In the genomic region with DNA sequence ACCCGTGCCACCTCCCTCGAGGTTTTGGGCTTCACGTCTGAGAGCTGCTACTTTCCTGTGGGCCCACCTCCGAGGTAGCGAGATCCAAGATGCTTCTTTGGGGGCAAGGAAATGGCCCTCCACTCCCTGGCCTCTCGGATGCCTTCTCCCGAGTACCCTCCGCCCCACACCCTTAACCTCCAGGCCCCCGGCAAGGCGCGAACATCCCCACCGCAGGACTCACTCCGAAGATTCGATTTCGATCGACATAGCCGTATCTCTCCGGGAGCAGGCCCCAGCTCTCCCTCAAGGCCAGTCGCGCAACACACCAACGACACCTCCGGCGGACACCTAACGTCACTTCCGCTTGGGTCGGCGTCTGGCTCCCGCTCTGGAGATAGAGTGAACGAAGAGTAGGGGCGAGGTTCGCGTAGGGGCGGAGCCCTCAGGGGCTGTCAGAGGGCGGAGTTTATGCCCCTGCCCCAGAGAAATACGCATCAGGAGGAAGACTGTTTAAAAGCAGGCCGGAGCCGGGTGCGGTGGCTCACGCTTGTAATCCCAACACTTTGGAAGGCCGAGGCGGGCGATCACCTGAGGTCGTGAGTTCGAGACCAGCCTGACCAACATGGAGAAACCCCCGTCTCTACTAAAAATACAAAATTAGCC, we compare ENCODE assay signal across 8 cellular contexts. TPM values are rescaled to one million over a fixed set of nuclear protein-coding genes. Genes with fewer than 3 reads are reported as not detected.
DNase-seq lines count a peak whose midpoint lies in the region; ATAC-seq and TF ChIP-seq lines count a peak whose summit lies in the region.

Gene SMU1 (minus strand): TSS at position 315 of the 645 bp plus-strand sequence. CDS start 66 bp downstream, at position 249.

- no peaks in the 10 kb centered on the region for H3K4me1 ChIP-seq in IMR-90 (ENCODE audit: control insufficient read depth, insufficient read depth, low read length)

- WGBS in IMR-90 (ENCODE audit: extremely low coverage in 2 of 2, insufficient read length in 1 of 2), 2 experiments = 0% methylated on average over 6 of the region's 45 CpGs; no CpG with 5 or more reads in 1 of the 2 experiments

- peak; percentile 99 for ATAC-seq in GM21528 (IDR thresholded peaks at IDR 0.05; ENCODE audit: low FRiP score, unreplicated experiment)
- ATAC-seq in IMR-90 (ENCODE audit: low read depth) = peak; percentile 98

- POLR2A ChIA-PET in IMR-90 (lab: Charles Lee; ENCODE audit: unreplicated experiment) = interaction anchor here (1.0 kb wide), 1 partner anchor 91 kb away, joined by 3 read pairs; the partner anchor contains the start of gene B4GALT1

- peak within 1 kb of the TSS; percentile 50 for H2AK5ac ChIP-seq in IMR-90 (ENCODE audit: low read depth, low read length)

- H3K27ac ChIP-seq in IMR-90 (ENCODE audit: insufficient read depth, low read length) = peak within 1 kb of the TSS; percentile 93

- no peaks in the 10 kb centered on the region; the same call in 1 of the 2 replicates for H3K9me1 ChIP-seq in IMR-90 (ENCODE audit: insufficient read depth, low read length)

- peak within 1 kb of the TSS; percentile 78; the same call in 1 of the 2 replicates for H3K23ac ChIP-seq in IMR-90 (ENCODE audit: low read depth, low read length)

- DNase-seq in DMS 273 (lab: John Stamatoyannopoulos, UW; ENCODE audit: unreplicated experiment) (peak; percentile 99), IMR-90 (peak; percentile 96), OCI-M1 (lab: John Stamatoyannopoulos, UW) (peak; percentile 99), activated T-cell treated with anti-CD3 and anti-CD28 coated beads for 24 hours (ENCODE audit: low read depth) (peak; percentile 94), epidermal melanocyte (ENCODE audit: insufficient read length, low spot score) (peak; percentile 92), middle frontal gyrus (ENCODE audit: extremely low spot score, low spot score) (peak; percentile 96)
- peak; percentile 86 to 91 for DNase-seq in stimulated activated CD8-positive, alpha-beta memory T cell treated with anti-CD3 and anti-CD28 coated beads, Interleukin-2, amount 100 ng/mL, for 48 hours (ENCODE audit: low read depth in 2 of 2)

- TF ChIP-seq POLR2A in IMR-90 (IDR thresholded peaks at IDR 0.05; ENCODE audit: low read depth, low read length) = peak; percentile 93

- intact Hi-C loops in IMR-90 (cut with micrococcal nuclease) = loop anchor here (2.0 to 5.0 kb wide), 2 partner anchors 34 to 56 kb away; no protein-coding TSS in a partner anchor

- peak within 1 kb of the TSS; percentile 95 for H2AFZ ChIP-seq in IMR-90 (replicated peaks; ENCODE audit: low read length, poor library complexity)

- peak within 1 kb of the TSS; percentile 90 for H4K5ac ChIP-seq in IMR-90 (ENCODE audit: low read depth, low read length)

- H3K4ac ChIP-seq in IMR-90 (ENCODE audit: low read depth, low read length) = peak within 1 kb of the TSS; percentile 90

- H3K4me3 ChIP-seq in IMR-90 (ENCODE audit: insufficient read depth, low read depth, low read length) = peak within 1 kb of the TSS; percentile 90

- no peaks in the 10 kb centered on the region for H3K27me3 ChIP-seq in IMR-90 (ENCODE audit: control insufficient read depth, insufficient read depth, low read length)

- dilution Hi-C loops in IMR-90 (cut with HindIII; ENCODE audit: low sequenced_read_pairs, unreplicated experiment) = no loop called here

- peak within 1 kb of the TSS; percentile 95 for H3K9ac ChIP-seq in IMR-90 (ENCODE audit: low read depth, low read length)

- in situ Hi-C loops in IMR-90 (cut with MboI; ENCODE audit: low sequenced_read_pairs) = no loop called here

- H2BK5ac ChIP-seq in IMR-90 (ENCODE audit: low read depth, low read length, poor library complexity, severe bottlenecking) = peak within 1 kb of the TSS; percentile 69

- peak within 1 kb of the TSS; percentile 68 for H4K91ac ChIP-seq in IMR-90 (ENCODE audit: insufficient read depth, low read depth, low read length)

- H4K20me1 ChIP-seq in IMR-90 (ENCODE audit: insufficient read depth, low read length) = no peaks in the 10 kb centered on the region; the same call in 1 of the 2 replicates

- peaks cover 14% of the 10 kb centered on the region for H3K36me3 ChIP-seq in IMR-90 (ENCODE audit: control insufficient read depth, insufficient read depth, low read length)

- peak within 1 kb of the TSS; percentile 39; the same call in 1 of the 2 replicates for H3K18ac ChIP-seq in IMR-90 (ENCODE audit: low read depth, low read length)

- CTCF ChIA-PET in IMR-90 (lab: Yijun Ruan, JAX) = no interaction called here

- no peak within 1 kb of the TSS for H2BK20ac ChIP-seq in IMR-90 (ENCODE audit: low read depth, low read length)

- H3K14ac ChIP-seq in IMR-90 (replicated peaks; ENCODE audit: low read depth, low read length) = peak within 1 kb of the TSS; percentile 90

- TF ChIP-seq RAD21 in IMR-90 (IDR thresholded peaks at IDR 0.05; ENCODE audit: low read length) = no peak

- H2BK15ac ChIP-seq in IMR-90 (ENCODE audit: low read depth, low read length) = no peak within 1 kb of the TSS

- BruUV-seq in IMR-90 (replicated peaks; lab: Mats Ljungman, UMichigan) = no TSS peak

- peak within 1 kb of the TSS; percentile 96 to 97 for H4K8ac ChIP-seq in IMR-90 (ENCODE audit: low read depth in 2 of 2, low read length in 2 of 2)

- TF ChIP-seq CTCF in IMR-90 (conservative IDR thresholded peaks at IDR 0.05; ENCODE audit: low read depth, low read length) = no peak

- H2AK9ac ChIP-seq in IMR-90 (replicated peaks; ENCODE audit: low read depth, low read length, poor library complexity) = peak within 1 kb of the TSS; percentile 32

- H3K56ac ChIP-seq in IMR-90 (ENCODE audit: extremely low read depth, insufficient read depth, low read length) = peak within 1 kb of the TSS; percentile 71

- H2BK120ac ChIP-seq in IMR-90 (ENCODE audit: low read depth, low read length) = no peak within 1 kb of the TSS

- H3K79me1 ChIP-seq in IMR-90 (ENCODE audit: low read depth in 1 of 2, low read length in 2 of 2) = peaks cover 3 to 33% of the 10 kb centered on the region in 2 experiments; a peak in 3 of 4 replicates

- H3K9me3 ChIP-seq in IMR-90 (ENCODE audit: control insufficient read depth, insufficient read depth, low read length) = no peaks in the 10 kb centered on the region

- H3K4me2 ChIP-seq in IMR-90 (ENCODE audit: low read depth, low read length) = peak within 1 kb of the TSS; percentile 92

TF ChIP-seq in IMR-90, 13 proteins besides CTCF, POLR2A, EP300 and RAD21:
- TF ChIP-seq CHD1 (IDR thresholded peaks at IDR 0.05; ENCODE audit: low read depth, low read length) (0 out of 2 replicates have a peak, but pooled peaks have one; percentile 28), RCOR1 (IDR thresholded peaks at IDR 0.05; ENCODE audit: insufficient replicate concordance, low read length) (peak; percentile 71), CEBPB (IDR thresholded peaks at IDR 0.05; ENCODE audit: low read depth, low read length) (peak; percentile 62), MAZ (IDR thresholded peaks at IDR 0.05; ENCODE audit: borderline replicate concordance, low read depth, low read length) (peak; percentile 71; the same call in 1 of the 2 replicates), FOS (IDR thresholded peaks at IDR 0.05; ENCODE audit: low read depth, low read length) (no peak), MXI1 (IDR thresholded peaks at IDR 0.05; ENCODE audit: borderline replicate concordance, low read depth, low read length) (no peak; the same call in 1 of the 2 replicates), RFX5 (IDR thresholded peaks at IDR 0.05; ENCODE audit: low read depth, low read length) (no peak)
- TF ChIP-seq, protein P1, sequence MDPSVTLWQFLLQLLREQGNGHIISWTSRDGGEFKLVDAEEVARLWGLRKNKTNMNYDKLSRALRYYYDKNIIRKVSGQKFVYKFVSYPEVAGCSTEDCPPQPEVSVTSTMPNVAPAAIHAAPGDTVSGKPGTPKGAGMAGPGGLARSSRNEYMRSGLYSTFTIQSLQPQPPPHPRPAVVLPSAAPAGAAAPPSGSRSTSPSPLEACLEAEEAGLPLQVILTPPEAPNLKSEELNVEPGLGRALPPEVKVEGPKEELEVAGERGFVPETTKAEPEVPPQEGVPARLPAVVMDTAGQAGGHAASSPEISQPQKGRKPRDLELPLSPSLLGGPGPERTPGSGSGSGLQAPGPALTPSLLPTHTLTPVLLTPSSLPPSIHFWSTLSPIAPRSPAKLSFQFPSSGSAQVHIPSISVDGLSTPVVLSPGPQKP (IDR thresholded peaks at IDR 0.05; ENCODE audit: borderline replicate concordance, low read depth, low read length) = no peak
- TF ChIP-seq, protein P2, sequence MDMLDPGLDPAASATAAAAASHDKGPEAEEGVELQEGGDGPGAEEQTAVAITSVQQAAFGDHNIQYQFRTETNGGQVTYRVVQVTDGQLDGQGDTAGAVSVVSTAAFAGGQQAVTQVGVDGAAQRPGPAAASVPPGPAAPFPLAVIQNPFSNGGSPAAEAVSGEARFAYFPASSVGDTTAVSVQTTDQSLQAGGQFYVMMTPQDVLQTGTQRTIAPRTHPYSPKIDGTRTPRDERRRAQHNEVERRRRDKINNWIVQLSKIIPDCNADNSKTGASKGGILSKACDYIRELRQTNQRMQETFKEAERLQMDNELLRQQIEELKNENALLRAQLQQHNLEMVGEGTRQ (IDR thresholded peaks at IDR 0.05; ENCODE audit: low read depth, low read length) = no peak
TF ChIP-seq in IMR-90: peak in this region for 4.

RNA-seq across cellular contexts. Expression of gene SMU1, which starts in this region (rescaled TPM):
- total RNA-seq in IMR-90 (2012; rRNA removed) = 36.0 and 37.8 TPM in 2 replicates
- 8.6 and 11.1 TPM in 2 replicates for polyA plus RNA-seq in IMR-90 (2012; rRNA removed)
- 3.0 and 4.1 TPM in 2 replicates for polyA plus RNA-seq in IMR-90 (2012; cell fraction: cytosol; rRNA removed)
- polyA plus RNA-seq in IMR-90 (2012; cell fraction: nucleus; rRNA removed; ENCODE audit: low replicate concordance) = 1.4 and 6.1 TPM in 2 replicates

Comparison
In these comparisons a context has a peak if more than half of its experiments do, and no peak if none do; other contexts are left out.
1. Peak in every context shown above with its lines: DNase-seq, ATAC-seq, H3K4me3 ChIP-seq and H3K27ac ChIP-seq.